ENCODE assay signal across 1 cellular context in genomic region chr5:65334077-65334476, GRCh38.
TF ChIP-seq lines count a peak whose summit lies in the region.

No MANE protein-coding gene starts in this region.

TF ChIP-seq in GM23338, 12 proteins besides CTCF, POLR2A, EP300 and RAD21 (continued from another document):
- TF ChIP-seq ZNF462 (CRISPR knock-in tag; IDR thresholded peaks at IDR 0.05), result no peak
TF ChIP-seq in GM23338: peak in this region for 0.
